ENCODE assay signal across 12 cellular contexts in the genomic region with DNA sequence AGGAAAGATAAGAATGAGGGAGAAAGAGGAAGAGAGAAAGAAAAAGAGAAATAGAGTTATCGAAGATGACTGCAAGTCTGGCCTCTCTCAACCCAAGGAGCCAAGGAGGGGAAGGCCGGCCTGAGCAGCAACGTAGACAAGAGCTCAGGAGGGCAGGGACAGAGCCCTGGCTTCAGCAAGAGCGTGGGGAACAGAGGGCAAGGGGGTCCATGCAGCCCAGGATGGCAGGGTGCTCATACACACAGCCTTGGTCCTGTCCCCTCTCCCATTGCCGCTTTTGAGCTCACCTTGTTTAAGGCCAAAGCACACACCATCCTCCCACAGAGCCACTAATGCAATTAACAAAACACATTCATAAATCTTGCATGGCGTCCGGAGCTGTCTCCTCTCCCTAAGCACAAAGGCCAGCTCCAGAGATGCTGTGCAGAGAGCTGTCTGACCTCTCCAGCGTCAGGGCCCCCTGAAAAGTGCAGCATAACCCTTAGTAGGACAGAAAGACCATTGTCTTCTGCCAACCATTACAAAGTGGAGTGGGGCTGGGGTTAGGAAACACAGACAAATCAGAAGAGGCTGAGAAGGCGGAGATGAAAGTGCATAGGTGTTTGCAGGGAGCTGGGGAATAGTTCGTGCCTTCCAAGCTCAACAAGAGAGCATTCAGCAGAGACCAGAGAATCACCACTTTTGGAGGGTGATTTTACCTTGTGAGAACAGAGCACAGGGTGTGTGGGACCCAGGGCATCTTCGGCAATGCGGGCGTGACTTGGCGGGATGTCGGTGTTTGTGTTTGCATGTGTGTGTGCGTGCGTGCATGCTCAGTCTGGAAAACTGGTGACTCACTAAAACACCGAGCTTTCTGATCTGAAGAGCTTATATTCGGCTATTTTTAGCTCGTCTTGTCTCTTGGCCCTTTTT. TPM values are rescaled to one million over a fixed set of nuclear protein-coding genes. Genes with fewer than 3 reads are reported as not detected.
DNase-seq lines count a peak whose midpoint lies in the region; ATAC-seq and TF ChIP-seq lines count a peak whose summit lies in the region.
"Had no signal": no experiment of that assay in that cellular context is flagged by ENCODE, and none has a peak within 500 bp of the region (broad histone marks: within the 10 kb centered on the region; RNA-seq: fewer than 3 reads in every experiment).

No MANE protein-coding gene starts in this region.

- H2AFZ ChIP-seq in hepatocyte: no peak overlapping the region

- DNase-seq in NCI-H1417 (lab: John Stamatoyannopoulos, UW) (peak in 2 of 3 experiments; percentile 15 to 53), NCI-H1417 treated with DMSO at 0.1 percent for 48 hours (lab: John Stamatoyannopoulos, UW) (no peak), amniotic epithelial cell (ENCODE audit: low read depth) (peak; percentile 84), hepatocyte (ENCODE audit: low spot score) (peak; percentile 72), suprapubic skin (ENCODE audit: low spot score in 2 of 2) (no peak), SKM-1 treated with dmso at 0.1 percent for 144 hours (lab: John Stamatoyannopoulos, UW; ENCODE audit: unreplicated experiment) (no peak), OCI-M1 (lab: John Stamatoyannopoulos, UW) (no peak)
- DNase-seq: activated T-cell treated with anti-CD3 and anti-CD28 coated beads, Interleukin-2, amount 50 U/mL, for 48 hours; KBM-7; NCI-H524 treated with DMSO at 0.1 percent for 48 hours had no signal

- WGBS in hepatocyte (ENCODE audit: low lambda C conversion rate, missing lambda C conversion rate): 68% methylated on average over 20 of the region's 20 CpGs
- WGBS in suprapubic skin: 52% methylated on average over 20 of the region's 20 CpGs

- no peaks in the 10 kb centered on the region for H4K20me1 ChIP-seq in hepatocyte (ENCODE audit: insufficient read depth, poor library complexity, severe bottlenecking)

- H3K4me1 ChIP-seq in hepatocyte (ENCODE audit: insufficient read depth) (peaks cover 35% of the 10 kb centered on the region), suprapubic skin (peaks cover 62% of the 10 kb centered on the region)

- H3K79me2 ChIP-seq in hepatocyte: no peaks in the 10 kb centered on the region

- TF ChIP-seq EP300 in suprapubic skin (IDR thresholded peaks at IDR 0.05): no peak

- no peak for TF ChIP-seq CTCF in hepatocyte (IDR thresholded peaks at IDR 0.05; ENCODE audit: poor library complexity)
- no peak for TF ChIP-seq CTCF in suprapubic skin (IDR thresholded peaks at IDR 0.05)

- no peak overlapping the region for H3K4me3 ChIP-seq in hepatocyte
- H3K4me3 ChIP-seq in suprapubic skin: no peak overlapping the region

- ATAC-seq in GM18907 (IDR thresholded peaks at IDR 0.05; ENCODE audit: unreplicated experiment): no peak

- no peaks in the 10 kb centered on the region for H3K9me2 ChIP-seq in hepatocyte (replicated peaks; ENCODE audit: insufficient read depth)

- H3K27ac ChIP-seq in hepatocyte (peak overlapping the region; percentile 73), suprapubic skin (peak overlapping the region; percentile 65)
- H3K27ac ChIP-seq: 22Rv1 had no signal

- H3K9me3 ChIP-seq in hepatocyte (ENCODE audit: low read depth) (no peaks in the 10 kb centered on the region), suprapubic skin (no peaks in the 10 kb centered on the region)

- H3K36me3 ChIP-seq in hepatocyte (replicated peaks; ENCODE audit: insufficient read depth, low read depth) (no peaks in the 10 kb centered on the region), suprapubic skin (no peaks in the 10 kb centered on the region)

- no peaks in the 10 kb centered on the region for H3K27me3 ChIP-seq in hepatocyte
- H3K27me3 ChIP-seq in suprapubic skin: no peaks in the 10 kb centered on the region

- H3K4me2 ChIP-seq in hepatocyte: peak overlapping the region; percentile 13

- no peak for TF ChIP-seq POLR2A in suprapubic skin (IDR thresholded peaks at IDR 0.05)

RNA-seq across cellular contexts. Expression of a gene that starts 28.2 kb away (rescaled TPM):
- total RNA-seq in hepatocyte (23.6 and 25.6 TPM in 2 replicates), suprapubic skin (10 to 100 TPM; 10.9 to 14.7 (median 12.1) TPM)
- 20.3 and 24.7 TPM in 2 replicates for polyA plus RNA-seq in hepatocyte

Comparison
In these comparisons a context has a peak if more than half of its experiments do, and no peak if none do; other contexts are left out.
1. DNase-seq: peak in NCI-H1417 (2 of 3), amniotic epithelial cell (single experiment) and hepatocyte (single experiment); none in NCI-H1417 treated with DMSO at 0.1 percent for 48 hours (single experiment), suprapubic skin (0 of 2), SKM-1 treated with dmso at 0.1 percent for 144 hours (single experiment) and OCI-M1 (single experiment).